Comparison of ENCODE assay signal across 9 cellular contexts in genomic region chr22:37601540-37602442, GRCh38. TPM values are rescaled to one million over a fixed set of nuclear protein-coding genes. Genes with fewer than 3 reads are reported as not detected.
DNase-seq lines count a peak whose midpoint lies in the region; FAIRE-seq and TF ChIP-seq lines count a peak whose summit lies in the region.
"Had no signal": no experiment of that assay in that cellular context is flagged by ENCODE, and none has a peak within 500 bp of the region (broad histone marks: within the 10 kb centered on the region; RNA-seq: fewer than 3 reads in every experiment).

No MANE protein-coding gene starts in this region.

- peaks cover 20% of the 10 kb centered on the region for H3K27me3 Mint-ChIP-seq in HFFc6 (ENCODE audit: insufficient read depth)

- H3K9me3 Mint-ChIP-seq in HFFc6, result no peaks in the 10 kb centered on the region

- no peak overlapping the region for H3K27ac Mint-ChIP-seq in HFFc6

- peak overlapping the region; percentile 56 for H3K4me3 Mint-ChIP-seq in HFFc6

- peaks cover 20% of the 10 kb centered on the region for H3K4me1 Mint-ChIP-seq in HFFc6 (ENCODE audit: low read depth)

- DNase-seq in HFFc6 (peak; percentile 30), NCI-H526 treated with DMSO at 0.1 percent for 48 hours (lab: John Stamatoyannopoulos, UW) (peak; percentile 84), renal cortical epithelial cell (ENCODE audit: low read depth) (peak; percentile 97), T-helper 2 cell (no peak), superior temporal gyrus (ENCODE audit: extremely low spot score) (no peak), LoVo (ENCODE audit: low spot score) (no peak)
- DNase-seq: heart right ventricle had no signal

- TF ChIP-seq CTCF in HFFc6 (IDR thresholded peaks at IDR 0.05), result no peak

- no peaks in the 10 kb centered on the region for H3K36me3 Mint-ChIP-seq in HFFc6 (ENCODE audit: low read depth)

- FAIRE-seq in endometrium (lab: Jason Lieb, UNC), result peak; percentile 54

RNA-seq across cellular contexts. Expression of gene GGA1, which starts 6.8 kb away (rescaled TPM):
- 10 to 100 TPM; 37.5 to 45.4 (median 41.5) TPM for total RNA-seq in HFFc6 (2021; fragmentation: NEBNext Ultra II Directional; extraction: Animal tissue kit (Norgen Biotek cat#: 25700))
- total RNA-seq in renal cortical epithelial cell, result 45.5 and 57.9 TPM in 2 replicates

RNA-seq across cellular contexts. Expression of gene LGALS2, which starts 21.9 kb away (rescaled TPM):
- total RNA-seq in HFFc6 (2021; fragmentation: NEBNext Ultra II Directional; extraction: Animal tissue kit (Norgen Biotek cat#: 25700)), result not detected
- not detected in 2 replicates for total RNA-seq in renal cortical epithelial cell
- total RNA-seq: urinary bladder had no signal

RNA-seq across cellular contexts. Expression of gene SH3BP1, which starts 37.7 kb away (rescaled TPM):
- total RNA-seq in HFFc6 (2021; fragmentation: NEBNext Ultra II Directional; extraction: Animal tissue kit (Norgen Biotek cat#: 25700)), result 10 to 100 TPM; 15.9 to 26.3 (median 23.0) TPM
- 5.0 and 8.1 TPM in 2 replicates for total RNA-seq in renal cortical epithelial cell

RNA-seq across cellular contexts. Expression of gene CDC42EP1, which starts 41.5 kb away (rescaled TPM):
- 100 to 1,000 TPM in 3 of 6 experiments, 10 to 100 TPM in 3; 88.3 to 104 (median 97.2) TPM for total RNA-seq in HFFc6 (2021; fragmentation: NEBNext Ultra II Directional; extraction: Animal tissue kit (Norgen Biotek cat#: 25700))
- total RNA-seq in renal cortical epithelial cell, result 20.8 and 42.7 TPM in 2 replicates

RNA-seq across cellular contexts. Expression of gene PDXP, which starts 56.7 kb away (rescaled TPM):
- 10 to 100 TPM; 15.3 to 24.5 (median 18.4) TPM for total RNA-seq in HFFc6 (2021; fragmentation: NEBNext Ultra II Directional; extraction: Animal tissue kit (Norgen Biotek cat#: 25700))
- 6.1 and 10.6 TPM in 2 replicates for total RNA-seq in renal cortical epithelial cell

Comparison
In these comparisons a context has a peak if more than half of its experiments do, and no peak if none do; other contexts are left out.
1. DNase-seq: peak in HFFc6 (single experiment), NCI-H526 treated with DMSO at 0.1 percent for 48 hours (single experiment) and renal cortical epithelial cell (single experiment); none in T-helper 2 cell (0 of 5), superior temporal gyrus (single experiment) and LoVo (single experiment).